ENCODE assay signal across 10 cellular contexts in the genomic region with DNA sequence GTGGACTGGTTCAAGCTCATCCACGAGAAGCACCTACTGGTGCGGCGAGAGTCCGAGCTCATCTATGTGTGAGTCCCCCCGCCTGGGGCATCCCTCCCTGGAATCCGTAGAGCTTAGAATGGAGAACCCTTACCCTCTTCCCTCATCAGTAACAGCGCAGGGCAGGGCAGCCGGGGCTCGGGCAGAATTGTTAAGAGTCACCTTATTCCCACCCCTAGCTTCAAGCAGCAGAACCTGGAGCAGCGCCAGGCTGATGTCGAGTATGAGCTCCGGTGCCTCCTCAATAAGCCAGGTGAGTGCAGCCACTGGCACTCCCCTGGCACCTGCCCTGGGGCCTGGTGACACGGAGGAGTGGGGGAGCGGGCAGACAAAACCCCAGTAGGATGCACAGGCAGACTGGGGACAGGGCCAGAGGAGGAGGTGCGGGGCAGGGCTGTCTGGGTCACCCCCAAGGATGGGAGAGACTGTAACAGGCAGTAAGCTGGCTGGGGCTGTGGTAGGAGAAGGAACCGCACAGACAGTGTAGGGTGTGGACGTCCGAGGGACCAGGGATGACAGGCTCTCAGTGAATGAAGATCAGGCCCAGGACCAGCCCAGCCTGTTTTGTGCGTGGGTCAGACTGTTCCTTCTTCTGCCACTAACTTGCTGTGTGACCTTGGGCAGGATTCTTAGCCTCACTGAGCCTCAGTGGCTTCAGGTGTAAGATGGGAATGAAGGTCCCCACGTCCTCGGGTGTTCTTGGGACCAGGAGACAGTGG. TPM values are rescaled to one million over a fixed set of nuclear protein-coding genes. Genes with fewer than 3 reads are reported as not detected.
DNase-seq lines count a peak whose midpoint lies in the region; ATAC-seq and TF ChIP-seq lines count a peak whose summit lies in the region.
"Had no signal": no experiment of that assay in that cellular context is flagged by ENCODE, and none has a peak within 500 bp of the region (broad histone marks: within the 10 kb centered on the region; RNA-seq: fewer than 3 reads in every experiment).

No MANE protein-coding gene starts in this region.

- TF ChIP-seq CTCF in PC-3 (conservative IDR thresholded peaks at IDR 0.05; ENCODE audit: low read depth, low read length): no peak
- no peak for TF ChIP-seq CTCF in gastrocnemius medialis (IDR thresholded peaks at IDR 0.05 in 4 of 5, conservative IDR thresholded peaks at IDR 0.05 in 1 of 5)
- TF ChIP-seq CTCF in CD4-positive, alpha-beta T cell (IDR thresholded peaks at IDR 0.05): no peak

- intact Hi-C loops in PC-3 (cut with micrococcal nuclease): loop anchor here (5.0 kb wide), 1 partner anchor 46 kb away; no protein-coding TSS in a partner anchor
- intact Hi-C loops in Right ventricle myocardium superior (cut with DNase I): loop anchor here (10.0 kb wide), 1 partner anchor 48 kb away; no protein-coding TSS in a partner anchor
- intact Hi-C loops in gastrocnemius medialis (cut with DNase I; ENCODE audit: low total_unique reads): loop anchor here (5.0 kb wide), 1 partner anchor 46 kb away; no protein-coding TSS in a partner anchor
- intact Hi-C loops in CD4-positive, alpha-beta T cell (cut with DNase I, micrococcal nuclease): loop anchor here in 1 of 2 experiments (5.0 kb wide), 1 partner anchor 46 kb away; no protein-coding TSS in a partner anchor

- no peak overlapping the region for H3K4me3 Mint-ChIP-seq in CD4-positive, alpha-beta T cell
- H3K4me3 Mint-ChIP-seq: CD8-positive, alpha-beta T cell; natural killer cell treated with Interleukin-12 subunit alpha and Interleukin-12 subunit beta and Interleukin-15 and Interleukin-18, amount 100 ng/mL, for 72 hours had no signal

- no peaks in the 10 kb centered on the region for H4K20me1 ChIP-seq in PC-3 (ENCODE audit: low read length)

- H3K36me3 ChIP-seq in PC-3 (ENCODE audit: low read depth, low read length) (no peaks in the 10 kb centered on the region; the same call in 1 of the 2 replicates), gastrocnemius medialis (peaks cover 0 to 23% of the 10 kb centered on the region in 2 donors)

- no peaks in the 10 kb centered on the region for H3K79me2 ChIP-seq in PC-3 (ENCODE audit: low read length)

- H3K4me1 ChIP-seq in PC-3 (ENCODE audit: insufficient read depth, low read length) (peaks cover 10% of the 10 kb centered on the region), gastrocnemius medialis (peaks cover 11 to 12% of the 10 kb centered on the region in 2 donors)

- in situ Hi-C loops in gastrocnemius medialis (cut with MboI; ENCODE audit: low sequenced_read_pairs in 4 of 4): no loop called here

- no peak overlapping the region for H3K9ac ChIP-seq in PC-3 (ENCODE audit: low read length)

- no peak overlapping the region for H3K27ac Mint-ChIP-seq in CD4-positive, alpha-beta T cell
- H3K27ac Mint-ChIP-seq: CD8-positive, alpha-beta T cell had no signal

- ATAC-seq in PC-3 (no peak), Right ventricle myocardium superior (ENCODE audit: poor library complexity) (peak; percentile 4), gastrocnemius medialis (no peak), HG02840 (IDR thresholded peaks at IDR 0.05; ENCODE audit: low FRiP score, unreplicated experiment) (no peak), HG02759 (IDR thresholded peaks at IDR 0.05; ENCODE audit: unreplicated experiment) (no peak)
- no peak for ATAC-seq in CD4-positive, alpha-beta T cell (ENCODE audit: poor library complexity)

- peak; percentile 14 for DNase-seq in COLO668 (lab: John Stamatoyannopoulos, UW; ENCODE audit: unreplicated experiment)
- DNase-seq in PC-3: no peak
- DNase-seq in Right ventricle myocardium superior: no peak
- DNase-seq in gastrocnemius medialis: no peak
- DNase-seq in retina: no peak
- DNase-seq in CD4-positive, alpha-beta T cell: no peak

- no peak overlapping the region for H3K4me3 ChIP-seq in PC-3 (ENCODE audit: low read length)
- no peak overlapping the region for H3K4me3 ChIP-seq in gastrocnemius medialis

- no peak overlapping the region for H3K4me2 ChIP-seq in PC-3 (ENCODE audit: low read length)

- peak overlapping the region; percentile 37 for H3K27ac ChIP-seq in PC-3 (ENCODE audit: low read length)
- peak overlapping the region; percentile 63 to 83 (median 70) for H3K27ac ChIP-seq in gastrocnemius medialis
- H3K27ac ChIP-seq in CD4-positive, alpha-beta T cell (ENCODE audit: low read depth, low read length): no peak overlapping the region

- no peak overlapping the region for H2AFZ ChIP-seq in PC-3 (ENCODE audit: low read length)

- H3F3A ChIP-seq in PC-3 (ENCODE audit: low read length, unreplicated experiment): no peaks in the 10 kb centered on the region

- H3K4me1 Mint-ChIP-seq in CD4-positive, alpha-beta T cell (ENCODE audit: low read depth): peaks cover 11% of the 10 kb centered on the region

- POLR2A ChIA-PET in PC-3 (lab: Charles Lee; ENCODE audit: unreplicated experiment): no interaction called here
- POLR2A ChIA-PET in CD4-positive, alpha-beta T cell (lab: Charles Lee): interaction anchor here (1.2 kb wide), 1 partner anchor 20 kb away, joined by 4 read pairs; the partner anchor contains the start of genes C22orf23 and POLR2F

- H3K9me3 Mint-ChIP-seq in CD4-positive, alpha-beta T cell: no peaks in the 10 kb centered on the region
- H3K9me3 Mint-ChIP-seq: CD8-positive, alpha-beta T cell; natural killer cell treated with Interleukin-12 subunit alpha and Interleukin-12 subunit beta and Interleukin-15 and Interleukin-18, amount 100 ng/mL, for 72 hours had no signal

- H3K27me3 Mint-ChIP-seq in CD4-positive, alpha-beta T cell: no peaks in the 10 kb centered on the region
- H3K27me3 Mint-ChIP-seq: natural killer cell treated with Interleukin-12 subunit alpha and Interleukin-12 subunit beta and Interleukin-15 and Interleukin-18, amount 100 ng/mL, for 72 hours had no signal

- no TSS peak for BruUV-seq in PC-3 (replicated peaks; lab: Mats Ljungman, UMichigan)

- no peak for TF ChIP-seq POLR2A in gastrocnemius medialis (IDR thresholded peaks at IDR 0.05)

- H3K9me3 ChIP-seq in PC-3 (ENCODE audit: low read length) (no peaks in the 10 kb centered on the region), gastrocnemius medialis (no peaks in the 10 kb centered on the region)
- no peaks in the 10 kb centered on the region for H3K9me3 ChIP-seq in CD4-positive, alpha-beta T cell (ENCODE audit: control insufficient read depth, low read length)

- H3K9me2 ChIP-seq in PC-3 (replicated peaks; ENCODE audit: low read length): no peaks in the 10 kb centered on the region

- peaks cover 33% of the 10 kb centered on the region for H3K36me3 Mint-ChIP-seq in CD4-positive, alpha-beta T cell (ENCODE audit: low read depth)
- H3K36me3 Mint-ChIP-seq: natural killer cell treated with Interleukin-12 subunit alpha and Interleukin-12 subunit beta and Interleukin-15 and Interleukin-18, amount 100 ng/mL, for 72 hours had no signal

- no peaks in the 10 kb centered on the region for H3K27me3 ChIP-seq in PC-3 (ENCODE audit: low read length)
- H3K27me3 ChIP-seq in gastrocnemius medialis: no peaks in the 10 kb centered on the region
- H3K27me3 ChIP-seq in CD4-positive, alpha-beta T cell (ENCODE audit: control insufficient read depth, insufficient read depth, low read length): no peaks in the 10 kb centered on the region

- CTCF ChIA-PET in PC-3 (lab: Charles Lee): no interaction called here
- CTCF ChIA-PET in CD4-positive, alpha-beta T cell (lab: Charles Lee): interaction anchor here (0.6 to 1.2 kb wide), 4 partner anchors 22 to 78 kb away, joined by 3 to 4 read pairs (median 3); partner anchors contain the start of gene MICALL1

RNA-seq across cellular contexts. Expression of gene C22orf23, which starts 20.4 kb away (rescaled TPM):
- total RNA-seq in PC-3 (2014; rRNA removed): 0.52 and 0.69 TPM in 2 replicates
- total RNA-seq in Right ventricle myocardium superior: 0.30 TPM
- total RNA-seq in gastrocnemius medialis: 1 to 10 TPM in 1 of 4 donors, under 1 TPM in 2, not detected in 1; 0.20 to 1.1 (median 0.35) TPM
- not detected for total RNA-seq in CD4-positive, alpha-beta T cell

RNA-seq across cellular contexts. Expression of gene POLR2F, which starts 20.5 kb away (rescaled TPM):
- 177 and 238 TPM in 2 replicates for total RNA-seq in PC-3 (2014; rRNA removed)
- total RNA-seq in Right ventricle myocardium superior: 85.7 TPM
- 100 to 1,000 TPM in 3 of 4 donors, 10 to 100 TPM in 1; 84.1 to 152 (median 134) TPM for total RNA-seq in gastrocnemius medialis
- total RNA-seq in CD4-positive, alpha-beta T cell: 10 to 100 TPM; 20.2 to 21.1 TPM

RNA-seq across cellular contexts. Expression of gene MICALL1, which starts 26.9 kb away (rescaled TPM):
- total RNA-seq in PC-3 (2014; rRNA removed) (20.1 and 29.9 TPM in 2 replicates), Right ventricle myocardium superior (13.5 TPM), gastrocnemius medialis (10 to 100 TPM; 14.4 to 29.4 (median 21.1) TPM)
- total RNA-seq in CD4-positive, alpha-beta T cell: 10 to 100 TPM; 16.9 to 20.7 TPM

RNA-seq across cellular contexts. Expression of gene SOX10, which starts 51.4 kb away (rescaled TPM):
- 1.1 TPM in 1 of 2 replicates, not detected in the other for total RNA-seq in PC-3 (2014; rRNA removed)
- 1.2 TPM for total RNA-seq in Right ventricle myocardium superior
- under 1 TPM in 3 of 4 donors, not detected in 1; 0.17 to 0.62 (median 0.59) TPM for total RNA-seq in gastrocnemius medialis
- not detected for total RNA-seq in CD4-positive, alpha-beta T cell
- total RNA-seq: CD8-positive, alpha-beta T cell; natural killer cell treated with Interleukin-12 subunit alpha and Interleukin-12 subunit beta and Interleukin-15 and Interleukin-18, amount 100 ng/mL, for 72 hours had no signal
